Comparison of ENCODE assay signal across 22 cellular contexts in the genomic region with DNA sequence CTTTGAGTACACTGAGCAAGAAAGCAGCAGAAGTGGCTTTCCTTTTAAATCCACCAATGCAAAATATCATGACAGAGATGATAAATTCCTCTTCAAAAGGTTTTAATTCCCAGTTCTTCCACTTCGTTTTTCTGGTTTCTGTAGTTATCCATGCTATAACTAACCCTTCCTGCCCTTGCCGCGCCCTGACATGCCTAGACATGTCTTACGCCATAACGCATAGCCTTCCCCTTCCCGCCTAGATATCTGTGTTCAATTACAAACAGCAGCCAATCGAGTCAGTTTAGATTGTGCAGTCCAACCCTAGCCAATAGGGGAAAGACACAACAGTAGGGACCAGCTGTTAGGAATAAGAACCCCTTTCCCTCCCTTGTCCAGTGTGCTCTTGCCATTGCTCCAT. TPM values are rescaled to one million over a fixed set of nuclear protein-coding genes. Genes with fewer than 3 reads are reported as not detected.
DNase-seq lines count a peak whose midpoint lies in the region; ATAC-seq and TF ChIP-seq lines count a peak whose summit lies in the region.
"Had no signal": no experiment of that assay in that cellular context is flagged by ENCODE, and none has a peak within 500 bp of the region (broad histone marks: within the 10 kb centered on the region; RNA-seq: fewer than 3 reads in every experiment).

No MANE protein-coding gene starts in this region.

- no peak for DNase-seq in activated T-cell treated with anti-CD3 and anti-CD28 coated beads, Interleukin-2, amount 50 U/mL, for 24 hours
- DNase-seq in activated T-cell treated with anti-CD3 and anti-CD28 coated beads, Interleukin-2, amount 50 U/mL, for 48 hours, result no peak
- DNase-seq in RWPE1 (ENCODE audit: low spot score), result no peak
- no peak for DNase-seq in stimulated activated naive B cell treated with anti-CD40 and anti-IgM and Interleukin-4, amounts not matched to agents 10 μg/mL and 1 μg/mL and 100 μg/mL, for 72 hours
- DNase-seq in NCI-H1092 (lab: John Stamatoyannopoulos, UW), result no peak
- no peak for DNase-seq in HFFc6
- no peak for DNase-seq in NOMO-1 treated with dmso at 0.1 percent for 144 hours (lab: John Stamatoyannopoulos, UW; ENCODE audit: unreplicated experiment)
- DNase-seq: activated naive CD8-positive, alpha-beta T cell treated with anti-CD3 and anti-CD28 coated beads, Interleukin-2, amount 50 U/mL, for 24 hours; BE2C; cortex of kidney; GDM1; islet precursor cell; Karpas-422; lower lobe of right lung; NCI-H187; sigmoid colon; stimulated activated CD4-positive, alpha-beta T cell treated with anti-CD3 and anti-CD28 coated beads, Interleukin-15, amount 100 ng/mL, for 24 hours; upper lobe of left lung had no signal

- TF ChIP-seq CTCF in RWPE1 (conservative IDR thresholded peaks at IDR 0.05; ENCODE audit: low read depth) (no peak), HFFc6 (IDR thresholded peaks at IDR 0.05) (no peak)

- H3K27me3 Mint-ChIP-seq in activated T-cell treated with anti-CD3 and anti-CD28 coated beads, Interleukin-2, amount 50 U/mL, for 24 hours, result no peaks in the 10 kb centered on the region
- H3K27me3 Mint-ChIP-seq in stimulated activated naive B cell treated with anti-CD40 and anti-IgM and Interleukin-4, amounts not matched to agents 10 μg/mL and 1 μg/mL and 100 μg/mL, for 72 hours, result no peaks in the 10 kb centered on the region
- H3K27me3 Mint-ChIP-seq in HFFc6 (ENCODE audit: insufficient read depth), result peaks cover 2% of the 10 kb centered on the region; the same call in 1 of the 2 replicates
- H3K27me3 Mint-ChIP-seq: activated naive CD8-positive, alpha-beta T cell treated with anti-CD3 and anti-CD28 coated beads, Interleukin-2, amount 50 U/mL, for 24 hours; progenitor cell of endocrine pancreas had no signal

- peak overlapping the region; percentile 48 for H3K27ac Mint-ChIP-seq in activated T-cell treated with anti-CD3 and anti-CD28 coated beads, Interleukin-2, amount 50 U/mL, for 24 hours
- peak overlapping the region; percentile 34 for H3K27ac Mint-ChIP-seq in stimulated activated naive B cell treated with anti-CD40 and anti-IgM and Interleukin-4, amounts not matched to agents 10 μg/mL and 1 μg/mL and 100 μg/mL, for 72 hours
- no peak overlapping the region for H3K27ac Mint-ChIP-seq in HFFc6
- H3K27ac Mint-ChIP-seq: activated naive CD8-positive, alpha-beta T cell treated with anti-CD3 and anti-CD28 coated beads, Interleukin-2, amount 50 U/mL, for 24 hours; progenitor cell of endocrine pancreas; T-helper 1 cell treated with Interleukin-12 subunit alpha and Interleukin-12 subunit beta and Interleukin-4 antibody, amounts not matched to agents 30 μg/mL and 1 μg/mL, for 36 hours had no signal

- peaks cover 12% of the 10 kb centered on the region for H3K9me3 Mint-ChIP-seq in activated T-cell treated with anti-CD3 and anti-CD28 coated beads, Interleukin-2, amount 50 U/mL, for 24 hours
- H3K9me3 Mint-ChIP-seq in stimulated activated naive B cell treated with anti-CD40 and anti-IgM and Interleukin-4, amounts not matched to agents 10 μg/mL and 1 μg/mL and 100 μg/mL, for 72 hours, result peaks cover 8 to 14% of the 10 kb centered on the region in 2 donors
- peaks cover 11% of the 10 kb centered on the region; the same call in 1 of the 2 replicates for H3K9me3 Mint-ChIP-seq in HFFc6

- ATAC-seq in esophagus mucosa, result peak; percentile 71
- ATAC-seq in stimulated activated naive B cell treated with anti-CD40 and anti-IgM and Interleukin-4, amounts not matched to agents 10 μg/mL and 1 μg/mL and 100 μg/mL, for 72 hours (replicated peaks), result no peak
- ATAC-seq: activated naive CD8-positive, alpha-beta T cell treated with anti-CD3 and anti-CD28 coated beads, Interleukin-2, amount 50 U/mL, for 24 hours; lower lobe of right lung had no signal

- POLR2A ChIA-PET in RWPE1 (lab: Yijun Ruan, JAX; ENCODE audit: low non-redundant PET), result no interaction called here

- CTCF ChIA-PET in RWPE1 (lab: Yijun Ruan, JAX), result no interaction called here

- peak overlapping the region; percentile 34 for H3K27ac ChIP-seq in RWPE1
- H3K27ac ChIP-seq: lower lobe of right lung, sigmoid colon, upper lobe of left lung had no signal

- peaks cover 79% of the 10 kb centered on the region for H3K4me1 Mint-ChIP-seq in activated T-cell treated with anti-CD3 and anti-CD28 coated beads, Interleukin-2, amount 50 U/mL, for 24 hours (ENCODE audit: low read depth)
- H3K4me1 Mint-ChIP-seq in stimulated activated naive B cell treated with anti-CD40 and anti-IgM and Interleukin-4, amounts not matched to agents 10 μg/mL and 1 μg/mL and 100 μg/mL, for 72 hours, result peaks cover 22 to 44% of the 10 kb centered on the region in 2 donors
- peaks cover 28% of the 10 kb centered on the region for H3K4me1 Mint-ChIP-seq in HFFc6 (ENCODE audit: low read depth)

- H3K4me3 Mint-ChIP-seq in activated T-cell treated with anti-CD3 and anti-CD28 coated beads, Interleukin-2, amount 50 U/mL, for 24 hours, result no peak overlapping the region
- H3K4me3 Mint-ChIP-seq in stimulated activated naive B cell treated with anti-CD40 and anti-IgM and Interleukin-4, amounts not matched to agents 10 μg/mL and 1 μg/mL and 100 μg/mL, for 72 hours, result no peak overlapping the region
- H3K4me3 Mint-ChIP-seq in HFFc6, result no peak overlapping the region
- H3K4me3 Mint-ChIP-seq: activated naive CD8-positive, alpha-beta T cell treated with anti-CD3 and anti-CD28 coated beads, Interleukin-2, amount 50 U/mL, for 24 hours; neural crest cell; T-helper 1 cell treated with Interleukin-12 subunit alpha and Interleukin-12 subunit beta and Interleukin-4 antibody, amounts not matched to agents 30 μg/mL and 1 μg/mL, for 36 hours had no signal

- H3K36me3 Mint-ChIP-seq in activated T-cell treated with anti-CD3 and anti-CD28 coated beads, Interleukin-2, amount 50 U/mL, for 24 hours (ENCODE audit: low read depth), result peaks cover 83% of the 10 kb centered on the region
- peaks cover 37% of the 10 kb centered on the region in 2 donors for H3K36me3 Mint-ChIP-seq in stimulated activated naive B cell treated with anti-CD40 and anti-IgM and Interleukin-4, amounts not matched to agents 10 μg/mL and 1 μg/mL and 100 μg/mL, for 72 hours
- H3K36me3 Mint-ChIP-seq in HFFc6 (ENCODE audit: low read depth), result peaks cover 41% of the 10 kb centered on the region

RNA-seq across cellular contexts. Expression of a gene that starts 16.1 kb away (rescaled TPM):
- 73.6 TPM for total RNA-seq in esophagus mucosa
- total RNA-seq in HFFc6 (2021; fragmentation: NEBNext Ultra II Directional; extraction: Animal tissue kit (Norgen Biotek cat#: 25700)), result 100 to 1,000 TPM in 3 of 6 experiments, 10 to 100 TPM in 3; 88.8 to 105 (median 99.1) TPM

RNA-seq across cellular contexts. Expression of a gene that starts 17.2 kb away (rescaled TPM):
- 15.9 TPM for total RNA-seq in esophagus mucosa
- 10 to 100 TPM in 5 of 6 experiments, 1 to 10 TPM in 1; 9.2 to 32.0 (median 24.3) TPM for total RNA-seq in HFFc6 (2021; fragmentation: NEBNext Ultra II Directional; extraction: Animal tissue kit (Norgen Biotek cat#: 25700))
